1 cellular context compared by ENCODE assay signal in genomic region chr7:148964510-148965267, GRCh38.
TF ChIP-seq lines count a peak whose summit lies in the region.

No MANE protein-coding gene starts in this region.

TF ChIP-seq in K562, 482 proteins besides CTCF, POLR2A, EP300 and RAD21 (continued from another document and continues in another):
- TF ChIP-seq VEZF1 (CRISPR knock-in tag; IDR thresholded peaks at IDR 0.05) (0 out of 2 replicates have a peak, but pooled peaks have one; percentile 16), HIVEP1 (CRISPR knock-in tag; IDR thresholded peaks at IDR 0.05) (no peak), ZNF740 (CRISPR knock-in tag; IDR thresholded peaks at IDR 0.05) (no peak), ZNF740 (tag; IDR thresholded peaks at IDR 0.05) (no peak), CTCFL (IDR thresholded peaks at IDR 0.05; ENCODE audit: borderline replicate concordance, insufficient read depth, low read depth, low read length, poor library complexity, severe bottlenecking) (no peak), CHD4 (IDR thresholded peaks at IDR 0.05; ENCODE audit: insufficient read depth, insufficient replicate concordance, low read depth, low read length, poor library complexity, severe bottlenecking) (peak; percentile 55), HNRNPK (IDR thresholded peaks at IDR 0.05; ENCODE audit: low read depth, low read length, poor library complexity, severe bottlenecking) (no peak), SMAD4 (CRISPR knock-in tag; conservative IDR thresholded peaks at IDR 0.05) (no peak), GTF3C2 (IDR thresholded peaks at IDR 0.05; ENCODE audit: borderline replicate concordance, extremely low read depth, insufficient read length) (peak; percentile 82), MEIS2 (IDR thresholded peaks at IDR 0.05; ENCODE audit: partially characterized antibody) (no peak), E2F1 (CRISPR knock-in tag; IDR thresholded peaks at IDR 0.05) (no peak), STAT5B (CRISPR knock-in tag; IDR thresholded peaks at IDR 0.05) (no peak), TCF7 (IDR thresholded peaks at IDR 0.05; ENCODE audit: borderline replicate concordance) (no peak), TEAD4 (IDR thresholded peaks at IDR 0.05; ENCODE audit: low read length) (0 out of 2 replicates have a peak, but pooled peaks have one; percentile 18), TEAD4 (CRISPR knock-in tag; IDR thresholded peaks at IDR 0.05; ENCODE audit: borderline replicate concordance) (no peak), HMGXB4 (CRISPR knock-in tag; IDR thresholded peaks at IDR 0.05) (0 out of 2 replicates have a peak, but pooled peaks have one; percentile 38), CCNT2 (IDR thresholded peaks at IDR 0.05; ENCODE audit: borderline replicate concordance, extremely low read depth, insufficient read length, low read depth, low read length) (no peak), NFE2 (IDR thresholded peaks at IDR 0.05; ENCODE audit: low read depth) (no peak), PHB (CRISPR knock-in tag; IDR thresholded peaks at IDR 0.05) (no peak), ETV1 (tag; conservative IDR thresholded peaks at IDR 0.05; ENCODE audit: low read depth) (no peak), YBX1 (IDR thresholded peaks at IDR 0.05) (no peak), PYGO2 (tag; IDR thresholded peaks at IDR 0.05) (no peak), ZNF707 (CRISPR knock-in tag; conservative IDR thresholded peaks at IDR 0.05) (no peak), HOXB6 (CRISPR knock-in tag; IDR thresholded peaks at IDR 0.05; ENCODE audit: borderline replicate concordance) (no peak), ZNF408 (CRISPR knock-in tag; IDR thresholded peaks at IDR 0.05; ENCODE audit: low read depth) (no peak), ELF2 (CRISPR knock-in tag; IDR thresholded peaks at IDR 0.05) (no peak), YY1 (IDR thresholded peaks at IDR 0.05; ENCODE audit: borderline replicate concordance in 1 of 3, control insufficient read depth in 1 of 3, extremely low read depth in 1 of 3, insufficient read depth in 3 of 3, insufficient read length in 1 of 3, insufficient replicate concordance in 2 of 3, low read depth in 1 of 3, low read length in 2 of 3) (no peak), FOSL1 (tag; conservative IDR thresholded peaks at IDR 0.05) (no peak), STAT6 (CRISPR knock-in tag; IDR thresholded peaks at IDR 0.05) (no peak), MEF2A (IDR thresholded peaks at IDR 0.05; ENCODE audit: control insufficient read depth, low read depth, low read length) (peak; percentile 38; the same call in 1 of the 2 replicates), ZEB2 (IDR thresholded peaks at IDR 0.05) (0 out of 2 replicates have a peak, but pooled peaks have one; percentile 13), SMARCA5 (IDR thresholded peaks at IDR 0.05) (0 out of 2 replicates have a peak, but pooled peaks have one; percentile 14), PTRF (tag; IDR thresholded peaks at IDR 0.05) (no peak), ESRRA (IDR thresholded peaks at IDR 0.05; ENCODE audit: borderline replicate concordance, low read depth) (peak; percentile 33; the same call in 1 of the 2 replicates), ELF1 (tag; IDR thresholded peaks at IDR 0.05) (no peak; the same call in 1 of the 2 replicates), RBM34 (IDR thresholded peaks at IDR 0.05; ENCODE audit: borderline replicate concordance, insufficient read depth, low read length) (no peak), ZNF696 (CRISPR knock-in tag; conservative IDR thresholded peaks at IDR 0.05) (no peak), EGR1 (conservative IDR thresholded peaks at IDR 0.05) (no peak), ATF6 (CRISPR knock-in tag; IDR thresholded peaks at IDR 0.05) (no peak), ZC3H11A (IDR thresholded peaks at IDR 0.05; ENCODE audit: low read depth, low read length) (no peak), NCOR1 (IDR thresholded peaks at IDR 0.05) (no peak), MYBL2 (IDR thresholded peaks at IDR 0.05; ENCODE audit: low read depth) (no peak), MYBL2 (CRISPR knock-in tag; IDR thresholded peaks at IDR 0.05; ENCODE audit: borderline replicate concordance) (no peak), TARDBP (IDR thresholded peaks at IDR 0.05) (no peak), PHB2 (IDR thresholded peaks at IDR 0.05; ENCODE audit: low read depth) (no peak), HDAC2 (IDR thresholded peaks at IDR 0.05) (peak; percentile 25; the same call in 1 of the 2 replicates), TBP (optimal IDR thresholded peaks at IDR 0.05; ENCODE audit: low read depth, low read length) (peak; percentile 94), ZNF384 (IDR thresholded peaks at IDR 0.05; ENCODE audit: low read depth, low read length) (peak; percentile 58; the same call in 1 of the 2 replicates), STAT5A (IDR thresholded peaks at IDR 0.05; ENCODE audit: borderline replicate concordance, low read length) (no peak), ZNF830 (CRISPR knock-in tag; IDR thresholded peaks at IDR 0.05) (no peak), WHSC1 (IDR thresholded peaks at IDR 0.05; ENCODE audit: low read length) (no peak), ZZZ3 (IDR thresholded peaks at IDR 0.05) (no peak), TEAD1 (CRISPR knock-in tag; IDR thresholded peaks at IDR 0.05) (no peak), NCOA4 (IDR thresholded peaks at IDR 0.05; ENCODE audit: partially characterized antibody) (no peak), L3MBTL2 (IDR thresholded peaks at IDR 0.05) (0 out of 2 replicates have a peak, but pooled peaks have one; percentile 23), SMARCE1 (IDR thresholded peaks at IDR 0.05) (0 out of 2 replicates have a peak, but pooled peaks have one; percentile 8), PTTG1 (tag; IDR thresholded peaks at IDR 0.05; ENCODE audit: low read depth) (no peak), POLR2AphosphoS5 (IDR thresholded peaks at IDR 0.05; ENCODE audit: control insufficient read depth, insufficient read depth, low read depth, low read length) (no peak), BRCA1 (IDR thresholded peaks at IDR 0.05) (no peak), BRCA1 (CRISPR knock-in tag; IDR thresholded peaks at IDR 0.05) (no peak), PURB (CRISPR knock-in tag; IDR thresholded peaks at IDR 0.05; ENCODE audit: low read depth) (no peak), BDP1 (IDR thresholded peaks at IDR 0.05; ENCODE audit: insufficient read depth, insufficient read length) (peak; percentile 6), DACH1 (IDR thresholded peaks at IDR 0.05; ENCODE audit: partially characterized antibody) (no peak)
